ENCODE assay signal across 13 cellular contexts in the genomic region with DNA sequence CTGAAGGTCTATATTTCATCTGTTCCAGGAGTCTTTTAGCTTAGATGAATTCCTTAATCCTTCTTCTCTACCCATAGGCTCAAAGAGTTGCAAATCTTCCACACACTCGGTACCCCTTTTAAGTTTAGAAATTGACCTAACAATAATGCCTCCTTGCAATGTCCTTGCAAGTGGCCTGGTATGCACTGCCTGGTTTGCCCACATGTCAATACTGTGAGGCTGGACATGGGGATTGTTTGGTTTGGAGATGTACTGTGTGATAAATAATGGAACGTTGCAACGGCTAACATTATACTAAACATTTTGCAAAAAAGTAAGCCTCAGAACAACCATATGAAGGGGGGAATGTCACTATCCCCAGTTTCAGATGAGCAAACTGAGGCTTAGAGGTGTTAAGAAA.
"Had no signal": no experiment of that assay in that cellular context is flagged by ENCODE, and none has a peak within 500 bp of the region (broad histone marks: within the 10 kb centered on the region; RNA-seq: fewer than 3 reads in every experiment).

No MANE protein-coding gene starts in this region.

- H3K9me3 ChIP-seq: ovary, stomach, thoracic aorta, uterus had no signal

- H3K4me1 ChIP-seq: uterus had no signal

- H3K36me3 ChIP-seq: brain microvascular endothelial cell, ovary, stomach, thoracic aorta, uterus had no signal

- H3K36me3 Mint-ChIP-seq: activated naive CD4-positive, alpha-beta T cell treated with anti-CD3 and anti-CD28 coated beads, Interleukin-2, amount 50 U/mL, for 72 hours had no signal

- H3K27ac ChIP-seq: dorsolateral prefrontal cortex, foreskin keratinocyte, ovary, thoracic aorta, uterus had no signal

- H3K4me3 ChIP-seq: dorsolateral prefrontal cortex, ovary, stomach, thoracic aorta, uterus had no signal

- H3K4me3 Mint-ChIP-seq: T-helper 1 cell treated with Interleukin-12 subunit alpha and Interleukin-12 subunit beta and Interleukin-4 antibody, amounts not matched to agents 30 μg/mL and 1 μg/mL, for 36 hours had no signal

- H3K9me3 Mint-ChIP-seq: activated naive CD4-positive, alpha-beta T cell treated with anti-CD3 and anti-CD28 coated beads, Interleukin-2, amount 50 U/mL, for 72 hours; T-helper 1 cell treated with Interleukin-12 subunit alpha and Interleukin-12 subunit beta and Interleukin-4 antibody, amounts not matched to agents 30 μg/mL and 1 μg/mL, for 36 hours had no signal

- H3K27me3 ChIP-seq: brain microvascular endothelial cell, dorsolateral prefrontal cortex, foreskin keratinocyte, ovary, stomach, uterus had no signal

- DNase-seq: amniotic stem cell; dorsolateral prefrontal cortex; head of caudate nucleus; retina; stimulated activated CD4-positive, alpha-beta T cell treated with anti-CD3 and anti-CD28 coated beads, Interleukin-4, amount 100 ng/mL, for 4 hours had no signal

- H3K27ac Mint-ChIP-seq: activated naive CD4-positive, alpha-beta T cell treated with anti-CD3 and anti-CD28 coated beads, Interleukin-2, amount 50 U/mL, for 72 hours; T-helper 1 cell treated with Interleukin-12 subunit alpha and Interleukin-12 subunit beta and Interleukin-4 antibody, amounts not matched to agents 30 μg/mL and 1 μg/mL, for 36 hours had no signal
